ENCODE assay signal across 1 cellular context in genomic region chr1:247371801-247372259, GRCh38.
TF ChIP-seq lines count a peak whose summit lies in the region.

No MANE protein-coding gene starts in this region.

TF ChIP-seq in K562, 482 proteins besides CTCF, POLR2A, EP300 and RAD21 (continued from another document and continues in another):
- TF ChIP-seq, protein P1, sequence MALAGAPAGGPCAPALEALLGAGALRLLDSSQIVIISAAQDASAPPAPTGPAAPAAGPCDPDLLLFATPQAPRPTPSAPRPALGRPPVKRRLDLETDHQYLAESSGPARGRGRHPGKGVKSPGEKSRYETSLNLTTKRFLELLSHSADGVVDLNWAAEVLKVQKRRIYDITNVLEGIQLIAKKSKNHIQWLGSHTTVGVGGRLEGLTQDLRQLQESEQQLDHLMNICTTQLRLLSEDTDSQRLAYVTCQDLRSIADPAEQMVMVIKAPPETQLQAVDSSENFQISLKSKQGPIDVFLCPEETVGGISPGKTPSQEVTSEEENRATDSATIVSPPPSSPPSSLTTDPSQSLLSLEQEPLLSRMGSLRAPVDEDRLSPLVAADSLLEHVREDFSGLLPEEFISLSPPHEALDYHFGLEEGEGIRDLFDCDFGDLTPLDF (CRISPR knock-in tag; IDR thresholded peaks at IDR 0.05): no peak
- TF ChIP-seq SNRNP70 (optimal IDR thresholded peaks at IDR 0.05; ENCODE audit: low read depth, low read length) (no peak), ZNF354B (CRISPR knock-in tag; IDR thresholded peaks at IDR 0.05) (no peak), IRF2 (CRISPR knock-in tag; IDR thresholded peaks at IDR 0.05) (no peak), CBX2 (IDR thresholded peaks at IDR 0.05; ENCODE audit: insufficient read depth, low read length, poor library complexity, severe bottlenecking) (no peak), ERF (CRISPR knock-in tag; IDR thresholded peaks at IDR 0.05) (no peak), ZNF668 (CRISPR knock-in tag; IDR thresholded peaks at IDR 0.05) (peak; percentile 67; the same call in 1 of the 2 replicates), ZZZ3 (IDR thresholded peaks at IDR 0.05) (no peak), ETV1 (tag; conservative IDR thresholded peaks at IDR 0.05; ENCODE audit: low read depth) (no peak), KDM2B (CRISPR knock-in tag; IDR thresholded peaks at IDR 0.05) (no peak), SOX6 (IDR thresholded peaks at IDR 0.05) (no peak), DIDO1 (tag; IDR thresholded peaks at IDR 0.05; ENCODE audit: low read depth) (no peak), BMI1 (IDR thresholded peaks at IDR 0.05; ENCODE audit: low read length) (no peak), KLF6 (CRISPR knock-in tag; IDR thresholded peaks at IDR 0.05; ENCODE audit: borderline replicate concordance) (0 out of 2 replicates have a peak, but pooled peaks have one; percentile 35), TAF1 (IDR thresholded peaks at IDR 0.05; ENCODE audit: control insufficient read depth, extremely low read depth, insufficient read depth, low read length, severe bottlenecking) (no peak), CREB3 (tag; conservative IDR thresholded peaks at IDR 0.05; ENCODE audit: low read depth) (0 out of 2 replicates have a peak, but pooled peaks have one; percentile 49), ZNF408 (CRISPR knock-in tag; IDR thresholded peaks at IDR 0.05; ENCODE audit: low read depth) (no peak), MEIS2 (IDR thresholded peaks at IDR 0.05; ENCODE audit: partially characterized antibody) (no peak), ZNF609 (CRISPR knock-in tag; IDR thresholded peaks at IDR 0.05; ENCODE audit: borderline replicate concordance) (no peak), GTF2B (IDR thresholded peaks at IDR 0.05; ENCODE audit: extremely low read depth, insufficient read length) (no peak), STAT5B (CRISPR knock-in tag; IDR thresholded peaks at IDR 0.05) (no peak), MYBL2 (IDR thresholded peaks at IDR 0.05; ENCODE audit: low read depth) (no peak), MYBL2 (CRISPR knock-in tag; IDR thresholded peaks at IDR 0.05; ENCODE audit: borderline replicate concordance) (no peak), RBM15 (IDR thresholded peaks at IDR 0.05; ENCODE audit: insufficient read depth, low read length) (no peak), PURB (CRISPR knock-in tag; IDR thresholded peaks at IDR 0.05; ENCODE audit: low read depth) (no peak), KLF1 (tag; IDR thresholded peaks at IDR 0.05) (no peak), RHOXF2B (CRISPR knock-in tag; conservative IDR thresholded peaks at IDR 0.05) (no peak), CTBP1 (IDR thresholded peaks at IDR 0.05; ENCODE audit: borderline replicate concordance) (no peak), SIRT6 (IDR thresholded peaks at IDR 0.05; ENCODE audit: low read depth, low read length) (no peak), ESRRA (IDR thresholded peaks at IDR 0.05; ENCODE audit: borderline replicate concordance, low read depth) (peak; percentile 81), MAFK (IDR thresholded peaks at IDR 0.05; ENCODE audit: low read length) (no peak), TRIM28 (IDR thresholded peaks at IDR 0.05) (no peak)
- TF ChIP-seq, protein P2, sequence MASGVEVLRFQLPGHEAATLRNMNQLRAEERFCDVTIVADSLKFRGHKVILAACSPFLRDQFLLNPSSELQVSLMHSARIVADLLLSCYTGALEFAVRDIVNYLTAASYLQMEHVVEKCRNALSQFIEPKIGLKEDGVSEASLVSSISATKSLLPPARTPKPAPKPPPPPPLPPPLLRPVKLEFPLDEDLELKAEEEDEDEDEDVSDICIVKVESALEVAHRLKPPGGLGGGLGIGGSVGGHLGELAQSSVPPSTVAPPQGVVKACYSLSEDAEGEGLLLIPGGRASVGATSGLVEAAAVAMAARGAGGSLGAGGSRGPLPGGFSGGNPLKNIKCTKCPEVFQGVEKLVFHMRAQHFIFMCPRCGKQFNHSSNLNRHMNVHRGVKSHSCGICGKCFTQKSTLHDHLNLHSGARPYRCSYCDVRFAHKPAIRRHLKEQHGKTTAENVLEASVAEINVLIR (CRISPR knock-in tag; IDR thresholded peaks at IDR 0.05): no peak
- TF ChIP-seq, protein P3, sequence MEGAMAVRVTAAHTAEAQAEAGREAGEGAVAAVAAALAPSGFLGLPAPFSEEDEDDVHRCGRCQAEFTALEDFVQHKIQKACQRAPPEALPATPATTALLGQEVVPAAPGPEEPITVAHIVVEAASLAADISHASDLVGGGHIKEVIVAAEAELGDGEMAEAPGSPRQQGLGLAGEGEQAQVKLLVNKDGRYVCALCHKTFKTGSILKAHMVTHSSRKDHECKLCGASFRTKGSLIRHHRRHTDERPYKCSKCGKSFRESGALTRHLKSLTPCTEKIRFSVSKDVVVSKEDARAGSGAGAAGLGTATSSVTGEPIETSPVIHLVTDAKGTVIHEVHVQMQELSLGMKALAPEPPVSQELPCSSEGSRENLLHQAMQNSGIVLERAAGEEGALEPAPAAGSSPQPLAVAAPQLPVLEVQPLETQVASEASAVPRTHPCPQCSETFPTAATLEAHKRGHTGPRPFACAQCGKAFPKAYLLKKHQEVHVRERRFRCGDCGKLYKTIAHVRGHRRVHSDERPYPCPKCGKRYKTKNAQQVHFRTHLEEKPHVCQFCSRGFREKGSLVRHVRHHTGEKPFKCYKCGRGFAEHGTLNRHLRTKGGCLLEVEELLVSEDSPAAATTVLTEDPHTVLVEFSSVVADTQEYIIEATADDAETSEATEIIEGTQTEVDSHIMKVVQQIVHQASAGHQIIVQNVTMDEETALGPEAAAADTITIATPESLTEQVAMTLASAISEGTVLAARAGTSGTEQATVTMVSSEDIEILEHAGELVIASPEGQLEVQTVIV (CRISPR knock-in tag; IDR thresholded peaks at IDR 0.05; ENCODE audit: borderline replicate concordance): no peak
- TF ChIP-seq, protein P4, sequence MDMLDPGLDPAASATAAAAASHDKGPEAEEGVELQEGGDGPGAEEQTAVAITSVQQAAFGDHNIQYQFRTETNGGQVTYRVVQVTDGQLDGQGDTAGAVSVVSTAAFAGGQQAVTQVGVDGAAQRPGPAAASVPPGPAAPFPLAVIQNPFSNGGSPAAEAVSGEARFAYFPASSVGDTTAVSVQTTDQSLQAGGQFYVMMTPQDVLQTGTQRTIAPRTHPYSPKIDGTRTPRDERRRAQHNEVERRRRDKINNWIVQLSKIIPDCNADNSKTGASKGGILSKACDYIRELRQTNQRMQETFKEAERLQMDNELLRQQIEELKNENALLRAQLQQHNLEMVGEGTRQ (CRISPR knock-in tag; IDR thresholded peaks at IDR 0.05): no peak
- TF ChIP-seq, protein P5, sequence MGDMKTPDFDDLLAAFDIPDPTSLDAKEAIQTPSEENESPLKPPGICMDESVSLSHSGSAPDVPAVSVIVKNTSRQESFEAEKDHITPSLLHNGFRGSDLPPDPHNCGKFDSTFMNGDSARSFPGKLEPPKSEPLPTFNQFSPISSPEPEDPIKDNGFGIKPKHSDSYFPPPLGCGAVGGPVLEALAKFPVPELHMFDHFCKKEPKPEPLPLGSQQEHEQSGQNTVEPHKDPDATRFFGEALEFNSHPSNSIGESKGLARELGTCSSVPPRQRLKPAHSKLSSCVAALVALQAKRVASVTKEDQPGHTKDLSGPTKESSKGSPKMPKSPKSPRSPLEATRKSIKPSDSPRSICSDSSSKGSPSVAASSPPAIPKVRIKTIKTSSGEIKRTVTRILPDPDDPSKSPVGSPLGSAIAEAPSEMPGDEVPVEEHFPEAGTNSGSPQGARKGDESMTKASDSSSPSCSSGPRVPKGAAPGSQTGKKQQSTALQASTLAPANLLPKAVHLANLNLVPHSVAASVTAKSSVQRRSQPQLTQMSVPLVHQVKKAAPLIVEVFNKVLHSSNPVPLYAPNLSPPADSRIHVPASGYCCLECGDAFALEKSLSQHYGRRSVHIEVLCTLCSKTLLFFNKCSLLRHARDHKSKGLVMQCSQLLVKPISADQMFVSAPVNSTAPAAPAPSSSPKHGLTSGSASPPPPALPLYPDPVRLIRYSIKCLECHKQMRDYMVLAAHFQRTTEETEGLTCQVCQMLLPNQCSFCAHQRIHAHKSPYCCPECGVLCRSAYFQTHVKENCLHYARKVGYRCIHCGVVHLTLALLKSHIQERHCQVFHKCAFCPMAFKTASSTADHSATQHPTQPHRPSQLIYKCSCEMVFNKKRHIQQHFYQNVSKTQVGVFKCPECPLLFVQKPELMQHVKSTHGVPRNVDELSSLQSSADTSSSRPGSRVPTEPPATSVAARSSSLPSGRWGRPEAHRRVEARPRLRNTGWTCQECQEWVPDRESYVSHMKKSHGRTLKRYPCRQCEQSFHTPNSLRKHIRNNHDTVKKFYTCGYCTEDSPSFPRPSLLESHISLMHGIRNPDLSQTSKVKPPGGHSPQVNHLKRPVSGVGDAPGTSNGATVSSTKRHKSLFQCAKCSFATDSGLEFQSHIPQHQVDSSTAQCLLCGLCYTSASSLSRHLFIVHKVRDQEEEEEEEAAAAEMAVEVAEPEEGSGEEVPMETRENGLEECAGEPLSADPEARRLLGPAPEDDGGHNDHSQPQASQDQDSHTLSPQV (IDR thresholded peaks at IDR 0.05): peak; percentile 67
- TF ChIP-seq, protein P6, sequence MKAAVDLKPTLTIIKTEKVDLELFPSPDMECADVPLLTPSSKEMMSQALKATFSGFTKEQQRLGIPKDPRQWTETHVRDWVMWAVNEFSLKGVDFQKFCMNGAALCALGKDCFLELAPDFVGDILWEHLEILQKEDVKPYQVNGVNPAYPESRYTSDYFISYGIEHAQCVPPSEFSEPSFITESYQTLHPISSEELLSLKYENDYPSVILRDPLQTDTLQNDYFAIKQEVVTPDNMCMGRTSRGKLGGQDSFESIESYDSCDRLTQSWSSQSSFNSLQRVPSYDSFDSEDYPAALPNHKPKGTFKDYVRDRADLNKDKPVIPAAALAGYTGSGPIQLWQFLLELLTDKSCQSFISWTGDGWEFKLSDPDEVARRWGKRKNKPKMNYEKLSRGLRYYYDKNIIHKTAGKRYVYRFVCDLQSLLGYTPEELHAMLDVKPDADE (conservative IDR thresholded peaks at IDR 0.05; ENCODE audit: control insufficient read depth, low read depth, low read length): no peak
- TF ChIP-seq, protein P7, sequence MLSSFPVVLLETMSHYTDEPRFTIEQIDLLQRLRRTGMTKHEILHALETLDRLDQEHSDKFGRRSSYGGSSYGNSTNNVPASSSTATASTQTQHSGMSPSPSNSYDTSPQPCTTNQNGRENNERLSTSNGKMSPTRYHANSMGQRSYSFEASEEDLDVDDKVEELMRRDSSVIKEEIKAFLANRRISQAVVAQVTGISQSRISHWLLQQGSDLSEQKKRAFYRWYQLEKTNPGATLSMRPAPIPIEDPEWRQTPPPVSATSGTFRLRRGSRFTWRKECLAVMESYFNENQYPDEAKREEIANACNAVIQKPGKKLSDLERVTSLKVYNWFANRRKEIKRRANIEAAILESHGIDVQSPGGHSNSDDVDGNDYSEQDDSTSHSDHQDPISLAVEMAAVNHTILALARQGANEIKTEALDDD (IDR thresholded peaks at IDR 0.05): no peak
- TF ChIP-seq, protein P8, sequence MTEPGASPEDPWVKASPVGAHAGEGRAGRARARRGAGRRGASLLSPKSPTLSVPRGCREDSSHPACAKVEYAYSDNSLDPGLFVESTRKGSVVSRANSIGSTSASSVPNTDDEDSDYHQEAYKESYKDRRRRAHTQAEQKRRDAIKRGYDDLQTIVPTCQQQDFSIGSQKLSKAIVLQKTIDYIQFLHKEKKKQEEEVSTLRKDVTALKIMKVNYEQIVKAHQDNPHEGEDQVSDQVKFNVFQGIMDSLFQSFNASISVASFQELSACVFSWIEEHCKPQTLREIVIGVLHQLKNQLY (CRISPR knock-in tag; conservative IDR thresholded peaks at IDR 0.05): no peak
- TF ChIP-seq, protein P9, sequence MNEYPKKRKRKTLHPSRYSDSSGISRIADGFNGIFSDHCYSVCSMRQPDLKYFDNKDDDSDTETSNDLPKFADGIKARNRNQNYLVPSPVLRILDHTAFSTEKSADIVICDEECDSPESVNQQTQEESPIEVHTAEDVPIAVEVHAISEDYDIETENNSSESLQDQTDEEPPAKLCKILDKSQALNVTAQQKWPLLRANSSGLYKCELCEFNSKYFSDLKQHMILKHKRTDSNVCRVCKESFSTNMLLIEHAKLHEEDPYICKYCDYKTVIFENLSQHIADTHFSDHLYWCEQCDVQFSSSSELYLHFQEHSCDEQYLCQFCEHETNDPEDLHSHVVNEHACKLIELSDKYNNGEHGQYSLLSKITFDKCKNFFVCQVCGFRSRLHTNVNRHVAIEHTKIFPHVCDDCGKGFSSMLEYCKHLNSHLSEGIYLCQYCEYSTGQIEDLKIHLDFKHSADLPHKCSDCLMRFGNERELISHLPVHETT (CRISPR knock-in tag; conservative IDR thresholded peaks at IDR 0.05 in 1 of 2, IDR thresholded peaks at IDR 0.05 in 1 of 2): no peak
